In genomic region chrX:12946838-12947544, GRCh38 we compare ENCODE assay signal across 1 cellular context.
TF ChIP-seq lines count a peak whose summit lies in the region.

No MANE protein-coding gene starts in this region.

TF ChIP-seq in HEK293, 187 proteins besides CTCF, POLR2A, EP300 and RAD21 (continued from another document):
- no peak for TF ChIP-seq ZNF398 (tag by site-specific recombination; IDR thresholded peaks at IDR 0.05)
- peak; percentile 28; the same call in 1 of the 2 replicates for TF ChIP-seq ZFHX2 (tag by site-specific recombination; conservative IDR thresholded peaks at IDR 0.05)
- TF ChIP-seq ZNF747 (tag by site-specific recombination; IDR thresholded peaks at IDR 0.05) = no peak
- no peak for TF ChIP-seq ZNF701 (tag by site-specific recombination; IDR thresholded peaks at IDR 0.05)
- TF ChIP-seq ZSCAN4 (tag by site-specific recombination; IDR thresholded peaks at IDR 0.05) = no peak
- no peak for TF ChIP-seq ZBTB8A (tag by site-specific recombination; IDR thresholded peaks at IDR 0.05)
- no peak for TF ChIP-seq ZNF16 (tag by site-specific recombination; IDR thresholded peaks at IDR 0.05; ENCODE audit: low read depth)
- no peak for TF ChIP-seq ZNF362 (tag by site-specific recombination; IDR thresholded peaks at IDR 0.05)
- TF ChIP-seq ZNF148 (tag by site-specific recombination; IDR thresholded peaks at IDR 0.05; ENCODE audit: borderline replicate concordance) = no peak
- peak; percentile 47; the same call in 1 of the 2 replicates for TF ChIP-seq TCF7L2 (IDR thresholded peaks at IDR 0.05; ENCODE audit: borderline replicate concordance, low read depth, low read length)
- TF ChIP-seq KLF1 (tag by site-specific recombination; IDR thresholded peaks at IDR 0.05) = no peak
- TF ChIP-seq ZNF837 (tag by site-specific recombination; IDR thresholded peaks at IDR 0.05) = no peak
- no peak for TF ChIP-seq ZNF239 (tag by site-specific recombination; IDR thresholded peaks at IDR 0.05)
- TF ChIP-seq ZNF48 (tag by site-specific recombination; IDR thresholded peaks at IDR 0.05) = no peak
- TF ChIP-seq SP7 (tag by site-specific recombination; IDR thresholded peaks at IDR 0.05) = no peak
- no peak for TF ChIP-seq SCRT1 (tag by site-specific recombination; IDR thresholded peaks at IDR 0.05; ENCODE audit: borderline replicate concordance)
- TF ChIP-seq BCL11A (tag by site-specific recombination; IDR thresholded peaks at IDR 0.05; ENCODE audit: low read depth) = no peak
- TF ChIP-seq ZNF677 (tag by site-specific recombination; IDR thresholded peaks at IDR 0.05) = no peak
- no peak for TF ChIP-seq ZNF777 (tag by site-specific recombination; IDR thresholded peaks at IDR 0.05; ENCODE audit: borderline replicate concordance)
- TF ChIP-seq PATZ1 (tag by site-specific recombination; IDR thresholded peaks at IDR 0.05) = no peak
- TF ChIP-seq ZNF366 (tag by site-specific recombination; conservative IDR thresholded peaks at IDR 0.05) = no peak
- TF ChIP-seq ZNF530 (tag by site-specific recombination; IDR thresholded peaks at IDR 0.05; ENCODE audit: low read depth) = no peak
- no peak for TF ChIP-seq ZNF548 (tag by site-specific recombination; IDR thresholded peaks at IDR 0.05)
- TF ChIP-seq HOXD13 (CRISPR knock-in tag; IDR thresholded peaks at IDR 0.05; ENCODE audit: borderline replicate concordance) = 0 out of 2 replicates have a peak, but pooled peaks have one; percentile 48
- TF ChIP-seq ZNF311 (tag by site-specific recombination; IDR thresholded peaks at IDR 0.05; ENCODE audit: borderline replicate concordance) = no peak
- TF ChIP-seq BCL11B (tag by site-specific recombination; IDR thresholded peaks at IDR 0.05; ENCODE audit: low read depth) = no peak
- no peak for TF ChIP-seq ZNF223 (tag by site-specific recombination; IDR thresholded peaks at IDR 0.05)
- no peak for TF ChIP-seq ZNF473 (tag by site-specific recombination; IDR thresholded peaks at IDR 0.05)
- no peak for TF ChIP-seq ZNF558 (tag by site-specific recombination; IDR thresholded peaks at IDR 0.05)
- no peak for TF ChIP-seq ZNF18 (tag by site-specific recombination; IDR thresholded peaks at IDR 0.05)
- no peak for TF ChIP-seq ZNF664 (tag by site-specific recombination; IDR thresholded peaks at IDR 0.05)
- no peak for TF ChIP-seq ZBTB20 (tag by site-specific recombination; IDR thresholded peaks at IDR 0.05)
- no peak for TF ChIP-seq PRDM4 (tag by site-specific recombination; IDR thresholded peaks at IDR 0.05)
- TF ChIP-seq ZNF830 (tag by site-specific recombination; IDR thresholded peaks at IDR 0.05; ENCODE audit: low read depth) = no peak
- TF ChIP-seq ZNF645 (tag by site-specific recombination; IDR thresholded peaks at IDR 0.05) = no peak
- TF ChIP-seq KLF7 (tag by site-specific recombination; IDR thresholded peaks at IDR 0.05; ENCODE audit: borderline replicate concordance) = no peak
- no peak for TF ChIP-seq KLF8 (tag by site-specific recombination; IDR thresholded peaks at IDR 0.05)
- TF ChIP-seq ZNF274 (IDR thresholded peaks at IDR 0.05; ENCODE audit: low read length) = no peak
- TF ChIP-seq ZNF274 (tag by site-specific recombination; IDR thresholded peaks at IDR 0.05; ENCODE audit: borderline replicate concordance) = no peak
- peak; percentile 38 for TF ChIP-seq SETDB1 (IDR thresholded peaks at IDR 0.05; ENCODE audit: insufficient read length, low read length)
- TF ChIP-seq ZNF704 (tag by site-specific recombination; IDR thresholded peaks at IDR 0.05) = no peak
- TF ChIP-seq ZNF391 (tag by site-specific recombination; IDR thresholded peaks at IDR 0.05; ENCODE audit: borderline replicate concordance, low read depth) = no peak
- TF ChIP-seq ZNF155 (tag by site-specific recombination; IDR thresholded peaks at IDR 0.05) = no peak
- TF ChIP-seq ZNF600 (tag by site-specific recombination; IDR thresholded peaks at IDR 0.05) = no peak
- TF ChIP-seq ZNF792 (tag by site-specific recombination; IDR thresholded peaks at IDR 0.05) = no peak
